In the genomic region with DNA sequence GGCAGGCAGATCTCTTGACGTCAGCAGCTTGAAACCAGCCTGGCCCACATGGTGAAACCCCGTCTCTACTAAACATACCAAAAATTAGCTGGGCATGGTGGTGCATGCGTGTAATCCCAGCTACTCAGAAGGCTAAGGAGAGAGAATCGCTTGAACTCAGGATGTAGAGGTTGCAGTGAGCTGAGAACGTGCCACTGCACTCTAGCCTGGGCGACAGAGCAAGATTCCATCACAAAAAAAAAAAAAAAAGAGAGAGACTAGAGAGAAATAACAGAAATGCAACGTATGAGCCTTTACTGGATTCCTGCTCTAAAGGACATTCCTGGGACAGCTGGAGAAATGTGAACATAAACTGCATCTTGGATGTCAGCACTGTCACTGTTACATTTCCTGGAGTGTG, we compare ENCODE assay signal across 20 cellular contexts. TPM values are rescaled to one million over a fixed set of nuclear protein-coding genes. Genes with fewer than 3 reads are reported as not detected.
DNase-seq lines count a peak whose midpoint lies in the region; ATAC-seq, FAIRE-seq and TF ChIP-seq lines count a peak whose summit lies in the region.
"Had no signal": no experiment of that assay in that cellular context is flagged by ENCODE, and none has a peak within 500 bp of the region (broad histone marks: within the 10 kb centered on the region; RNA-seq: fewer than 3 reads in every experiment).

No MANE protein-coding gene starts in this region.

- H3K27me3 Mint-ChIP-seq in endodermal cell (ENCODE audit: insufficient read depth), result no peaks in the 10 kb centered on the region
- no peaks in the 10 kb centered on the region for H3K27me3 Mint-ChIP-seq in progenitor cell of endocrine pancreas
- H3K27me3 Mint-ChIP-seq in T-helper 2 cell treated with Interferon-gamma antibody and Interleukin-4, amounts not matched to agents 5 μg/mL and 100 μg/mL, for 36 hours (ENCODE audit: low read depth), result no peaks in the 10 kb centered on the region
- H3K27me3 Mint-ChIP-seq: B cell had no signal

- H3K9me3 Mint-ChIP-seq in endodermal cell (peaks cover 27% of the 10 kb centered on the region), progenitor cell of endocrine pancreas (ENCODE audit: low read depth) (no peaks in the 10 kb centered on the region)
- no peaks in the 10 kb centered on the region for H3K9me3 Mint-ChIP-seq in T-helper 2 cell treated with Interferon-gamma antibody and Interleukin-4, amounts not matched to agents 5 μg/mL and 100 μg/mL, for 36 hours
- H3K9me3 Mint-ChIP-seq: CD8-positive, alpha-beta T cell had no signal

- H3K4me1 ChIP-seq in endodermal cell (ENCODE audit: control insufficient read depth, insufficient read depth, low read length) (no peaks in the 10 kb centered on the region), lower lobe of right lung (peaks cover 13% of the 10 kb centered on the region)

- WGBS in endodermal cell (ENCODE audit: insufficient coverage in 1 of 2, insufficient read length in 1 of 2), 2 experiments, result 92 to 96% methylated on average over 7 of the region's 7 CpGs

- H3K4me1 Mint-ChIP-seq in endodermal cell (peaks cover 4% of the 10 kb centered on the region), progenitor cell of endocrine pancreas (ENCODE audit: low read depth) (no peaks in the 10 kb centered on the region)
- H3K4me1 Mint-ChIP-seq in T-helper 2 cell treated with Interferon-gamma antibody and Interleukin-4, amounts not matched to agents 5 μg/mL and 100 μg/mL, for 36 hours (ENCODE audit: low read depth), result no peaks in the 10 kb centered on the region
- H3K4me1 Mint-ChIP-seq: B cell, H9 had no signal

- ATAC-seq in lower lobe of right lung (peak; percentile 8 to 38), GM21515 (IDR thresholded peaks at IDR 0.05; ENCODE audit: unreplicated experiment) (no peak)
- ATAC-seq: CD8-positive, alpha-beta T cell; GM12878 had no signal

- peak overlapping the region; percentile 48 for H3K27ac Mint-ChIP-seq in endodermal cell
- peak overlapping the region; percentile 3 for H3K27ac Mint-ChIP-seq in progenitor cell of endocrine pancreas
- no peak overlapping the region for H3K27ac Mint-ChIP-seq in T-helper 2 cell treated with Interferon-gamma antibody and Interleukin-4, amounts not matched to agents 5 μg/mL and 100 μg/mL, for 36 hours
- H3K27ac Mint-ChIP-seq: B cell; CD8-positive, alpha-beta T cell; H9 had no signal

- no peak overlapping the region for H3K4me3 Mint-ChIP-seq in endodermal cell
- no peak overlapping the region for H3K4me3 Mint-ChIP-seq in progenitor cell of endocrine pancreas (ENCODE audit: low read depth)
- no peak overlapping the region for H3K4me3 Mint-ChIP-seq in T-helper 2 cell treated with Interferon-gamma antibody and Interleukin-4, amounts not matched to agents 5 μg/mL and 100 μg/mL, for 36 hours
- H3K4me3 Mint-ChIP-seq: B cell; CD8-positive, alpha-beta T cell; H9 had no signal

- H3K9me3 ChIP-seq in endodermal cell (ENCODE audit: control insufficient read depth, low read length) (peaks cover 25% of the 10 kb centered on the region), lower lobe of right lung (no peaks in the 10 kb centered on the region)

- in situ Hi-C loops in GM13977 (cut with MboI; ENCODE audit: low pct_unique_long_range_greater_than_20kb, low sequenced_read_pairs, unreplicated experiment), result no loop called here

- H3K36me3 Mint-ChIP-seq in endodermal cell (ENCODE audit: low read depth) (peaks cover 58% of the 10 kb centered on the region), progenitor cell of endocrine pancreas (ENCODE audit: insufficient read depth) (peaks cover 36% of the 10 kb centered on the region)
- H3K36me3 Mint-ChIP-seq in T-helper 2 cell treated with Interferon-gamma antibody and Interleukin-4, amounts not matched to agents 5 μg/mL and 100 μg/mL, for 36 hours (ENCODE audit: low read depth), result no peaks in the 10 kb centered on the region
- H3K36me3 Mint-ChIP-seq: CD8-positive, alpha-beta T cell had no signal

- DNase-seq in GM18507 (ENCODE audit: extremely low spot score, insufficient read length, low read depth) (no peak), endodermal cell (no peak), lower lobe of right lung (no peak), progenitor cell of endocrine pancreas (ENCODE audit: low spot score, unreplicated experiment) (no peak), GM13977 (ENCODE audit: low spot score) (no peak), amygdala (lab: John Stamatoyannopoulos, UW) (no peak)
- no peak for DNase-seq in T-helper 2 cell treated with Interferon-gamma antibody and Interleukin-4, amounts not matched to agents 5 μg/mL and 100 μg/mL, for 36 hours (ENCODE audit: low spot score)
- DNase-seq: 8988T; Calu3; CD8-positive, alpha-beta T cell; DMS79 treated with DMSO at 0.1 percent for 48 hours; GF-D8; H9; IMR-90 had no signal

- H3K4me3 ChIP-seq in endodermal cell (ENCODE audit: low read length) (no peak overlapping the region), lower lobe of right lung (no peak overlapping the region)
- H3K4me3 ChIP-seq: BLaER1 treated with 17β-estradiol and CSF1 and Interleukin-3, amounts not matched to agents 10 nM and 100 nM; GM12878 had no signal

- peak; percentile 5 for FAIRE-seq in GM18507 (lab: Jason Lieb, UNC)
- FAIRE-seq: GM12878, H1, HTR-8/SVneo had no signal

- H3K36me3 ChIP-seq in endodermal cell (ENCODE audit: control insufficient read depth, insufficient read depth, low read length) (peaks cover 18% of the 10 kb centered on the region), lower lobe of right lung (peaks cover 8% of the 10 kb centered on the region)

- TF ChIP-seq CTCF in endodermal cell (conservative IDR thresholded peaks at IDR 0.05) (no peak), lower lobe of right lung (IDR thresholded peaks at IDR 0.05) (no peak), progenitor cell of endocrine pancreas (IDR thresholded peaks at IDR 0.05; ENCODE audit: unreplicated experiment) (no peak), GM13977 (IDR thresholded peaks at IDR 0.05; ENCODE audit: extremely low read depth, insufficient read depth, missing control alignments) (no peak)

- no peak overlapping the region for H3K9ac ChIP-seq in endodermal cell (ENCODE audit: extremely low read depth, low read length, poor library complexity, severe bottlenecking)

- H3K27me3 ChIP-seq in endodermal cell (ENCODE audit: control insufficient read depth, insufficient read depth, low read length, poor library complexity, severe bottlenecking) (no peaks in the 10 kb centered on the region), lower lobe of right lung (ENCODE audit: low read depth) (no peaks in the 10 kb centered on the region)
- H3K27me3 ChIP-seq: BLaER1 treated with 17β-estradiol and CSF1 and Interleukin-3, amounts not matched to agents 10 nM and 100 nM had no signal

- intact Hi-C loops in lower lobe of right lung (cut with DNase I), result no loop called here

- H3K27ac ChIP-seq in endodermal cell (ENCODE audit: low read depth, low read length) (no peak overlapping the region), lower lobe of right lung (peak overlapping the region; percentile 50)
- H3K27ac ChIP-seq: BLaER1 treated with 17β-estradiol and CSF1 and Interleukin-3, amounts not matched to agents 10 nM and 100 nM had no signal

RNA-seq across cellular contexts. Expression of gene IFT140, which starts 10.8 kb away (rescaled TPM):
- 10 to 100 TPM; 43.0 to 58.9 TPM for total RNA-seq in endodermal cell
- 44.2 TPM for polyA plus RNA-seq in endodermal cell (2013, experiment 1 of 2)
- 38.1 TPM for polyA plus RNA-seq in endodermal cell (2013, experiment 2 of 2)
- total RNA-seq in lower lobe of right lung, result 42.2 TPM
- total RNA-seq in progenitor cell of endocrine pancreas, result 75.2 and 85.3 TPM in 2 replicates

RNA-seq across cellular contexts. Expression of gene CRAMP1, which starts 11.1 kb away (rescaled TPM):
- total RNA-seq in endodermal cell (10 to 100 TPM; 29.2 to 40.0 TPM), lower lobe of right lung (24.1 TPM), progenitor cell of endocrine pancreas (58.3 and 61.3 TPM in 2 replicates)
- 22.5 TPM for polyA plus RNA-seq in endodermal cell (2013, experiment 1 of 2)
- polyA plus RNA-seq in endodermal cell (2013, experiment 2 of 2), result 19.3 TPM
